26 cellular contexts compared by ENCODE assay signal in the genomic region with DNA sequence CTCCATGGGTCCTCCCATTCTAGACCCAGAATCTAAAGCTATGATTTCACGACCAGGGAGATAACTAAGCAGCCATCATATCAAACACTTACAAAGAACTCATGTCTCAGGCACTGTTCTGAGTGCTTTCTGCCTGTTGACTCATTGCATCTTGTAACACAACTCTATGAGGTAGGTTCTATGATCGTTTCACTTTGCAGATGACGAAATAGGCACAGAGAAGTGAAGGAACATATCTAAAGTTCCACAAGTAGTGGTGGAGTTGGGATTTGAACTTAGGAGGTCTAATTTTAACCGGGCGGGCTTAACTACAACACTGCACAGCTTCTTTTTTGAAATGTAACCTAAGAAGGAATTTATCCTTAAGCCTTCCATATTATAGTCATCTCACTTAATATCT. TPM values are rescaled to one million over a fixed set of nuclear protein-coding genes. Genes with fewer than 3 reads are reported as not detected.
"Had no signal": no experiment of that assay in that cellular context is flagged by ENCODE, and none has a peak within 500 bp of the region (broad histone marks: within the 10 kb centered on the region; RNA-seq: fewer than 3 reads in every experiment).

No MANE protein-coding gene starts in this region.

- ATAC-seq: activated T-cell treated with anti-CD3 and anti-CD28 coated beads, Interleukin-2, amount 50 U/mL, for 72 hours; naive thymus-derived CD8-positive, alpha-beta T cell; right cardiac atrium; stimulated activated memory B cell treated with anti-CD40 and anti-IgM and Interleukin-4, amounts not matched to agents 10 μg/mL and 1 μg/mL and 100 μg/mL, for 72 hours had no signal

- H3K4me3 ChIP-seq: esophagus muscularis mucosa, left ventricle myocardium inferior, prostate gland, smooth muscle cell, thoracic aorta, upper lobe of left lung had no signal

- DNase-seq: activated CD4-positive, alpha-beta T cell treated with anti-CD3 and anti-CD28 coated beads for 1 hour; activated CD8-positive, alpha-beta memory T cell treated with anti-CD3 and anti-CD28 coated beads for 24 hours; activated CD8-positive, alpha-beta memory T cell treated with anti-CD3 and anti-CD28 coated beads, Interleukin-2, amount 50 U/mL, for 48 hours; activated gamma-delta T cell; activated T-cell treated with anti-CD3 and anti-CD28 coated beads, Interleukin-2, amount 50 U/mL, for 72 hours; effector CD8-positive, alpha-beta T cell; foreskin fibroblast; hippocampal formation; kidney glomerular epithelial cell; left ventricle myocardium inferior; mesendoderm; naive thymus-derived CD8-positive, alpha-beta T cell; right cardiac atrium; stimulated activated CD4-positive, alpha-beta T cell treated with anti-CD3 and anti-CD28 coated beads, Interleukin-4, amount 100 ng/mL, for 4 hours; upper lobe of left lung; WERI-Rb-1 had no signal

RNA-seq across cellular contexts. Expression of gene RBP4, which starts 2.9 kb away (rescaled TPM):
- total RNA-seq: activated T-cell treated with anti-CD3 and anti-CD28 coated beads, Interleukin-2, amount 50 U/mL, for 72 hours; glomerular endothelial cell; naive thymus-derived CD8-positive, alpha-beta T cell; T-helper 2 cell treated with Interferon-gamma antibody and Interleukin-4, amounts not matched to agents 100 ng/mL and 5 ng/mL, for 36 hours had no signal

RNA-seq across cellular contexts. Expression of gene PDE6C, which starts 14.2 kb away (rescaled TPM):
- total RNA-seq: activated T-cell treated with anti-CD3 and anti-CD28 coated beads, Interleukin-2, amount 50 U/mL, for 72 hours; astrocyte; cerebellum; esophagus muscularis mucosa; glomerular endothelial cell; left ventricle myocardium inferior; naive thymus-derived CD8-positive, alpha-beta T cell; osteocyte; prostate gland; right cardiac atrium; smooth muscle cell; T-helper 2 cell treated with Interferon-gamma antibody and Interleukin-4, amounts not matched to agents 100 ng/mL and 5 ng/mL, for 36 hours; thoracic aorta; upper lobe of left lung had no signal

RNA-seq across cellular contexts. Expression of gene FFAR4, which starts 31.7 kb away (rescaled TPM):
- total RNA-seq: activated T-cell treated with anti-CD3 and anti-CD28 coated beads, Interleukin-2, amount 50 U/mL, for 72 hours; astrocyte; glomerular endothelial cell; naive thymus-derived CD8-positive, alpha-beta T cell; osteocyte; smooth muscle cell; T-helper 2 cell treated with Interferon-gamma antibody and Interleukin-4, amounts not matched to agents 100 ng/mL and 5 ng/mL, for 36 hours had no signal
